Comparison of ENCODE assay signal across 8 cellular contexts in the genomic region with DNA sequence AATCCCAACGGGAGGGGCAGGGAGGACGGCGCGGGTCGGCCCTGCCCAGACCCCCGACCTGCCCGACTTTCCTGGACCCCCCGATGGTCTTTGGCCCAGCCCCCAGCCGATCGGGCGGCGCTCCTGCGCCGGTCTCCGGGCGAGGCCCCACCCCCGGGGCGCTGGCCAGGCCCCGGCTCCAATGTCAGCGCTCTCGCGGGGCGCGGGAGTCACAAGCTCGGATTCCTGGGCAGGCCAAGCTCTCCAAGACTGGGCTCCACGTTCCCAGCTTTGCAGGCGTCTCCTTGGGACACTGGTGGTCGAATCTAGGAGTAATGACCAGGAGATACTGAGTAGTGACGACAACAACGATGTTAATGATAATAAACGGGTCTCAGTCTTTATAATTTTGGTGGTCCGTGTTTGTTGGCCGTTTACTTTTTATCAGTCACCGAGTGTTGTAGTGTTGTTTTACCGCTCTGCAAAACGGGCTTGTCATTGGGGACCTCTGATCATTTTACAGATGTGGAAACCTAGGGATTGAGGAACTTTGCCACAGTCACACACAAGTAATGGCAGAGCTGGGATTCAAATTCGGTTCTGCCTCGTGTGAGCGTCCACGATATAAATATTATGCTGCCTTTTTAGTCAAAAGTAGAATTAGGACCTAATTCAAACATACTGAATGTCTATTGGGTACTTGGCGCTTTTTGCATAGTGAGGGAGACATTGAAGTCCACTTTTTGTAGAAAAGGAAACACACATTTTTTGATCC. TPM values are rescaled to one million over a fixed set of nuclear protein-coding genes. Genes with fewer than 3 reads are reported as not detected.
A peak's percentile ranks its signal among the peaks of the same experiment; 100 is the strongest.
DNase-seq lines count a peak whose midpoint lies in the region; ATAC-seq and TF ChIP-seq lines count a peak whose summit lies in the region.

No MANE protein-coding gene starts in this region.

- ATAC-seq in GM21619 (IDR thresholded peaks at IDR 0.05; ENCODE audit: unreplicated experiment) (peak; percentile 35), T-helper 17 cell (peak; percentile 50), body of pancreas (peak; percentile 70)

- no peak for TF ChIP-seq EP300 in Ishikawa (IDR thresholded peaks at IDR 0.05; ENCODE audit: borderline replicate concordance)

- H3K36me3 ChIP-seq in body of pancreas (replicated peaks in 1 of 2; ENCODE audit: insufficient read depth in 1 of 2, low read depth in 2 of 2), result peaks cover 8 to 37% of the 10 kb centered on the region in 2 donors

- H3K27ac Mint-ChIP-seq in T-helper 17 cell, result peak overlapping the region; percentile 98

- WGBS in body of pancreas, 2 donors, result 3 to 6% methylated on average over 15 to 32 of the region's 41 CpGs

- H3K4me1 Mint-ChIP-seq in T-helper 17 cell, result peaks cover 28% of the 10 kb centered on the region

- intact Hi-C loops in body of pancreas (cut with DNase I), result no loop called here

- H3K4me3 Mint-ChIP-seq in T-helper 17 cell, result peak overlapping the region; percentile 91

- H3K27me3 Mint-ChIP-seq in T-helper 17 cell, result no peaks in the 10 kb centered on the region

- DNase-seq in Daoy (ENCODE audit: low read depth) (peak; percentile 85), T-helper 17 cell (peak; percentile 28 to 39 (median 37)), body of pancreas (peak; percentile 69 to 77 (median 73)), iPS-NIHi11 (ENCODE audit: low spot score) (peak; percentile 93), NCI-H1694 treated with DMSO at 0.1 percent for 48 hours (lab: John Stamatoyannopoulos, UW) (no peak)

- H3K4me3 ChIP-seq in body of pancreas (peak overlapping the region; percentile 75 to 91), skin epidermis (peak overlapping the region; percentile 80 to 98 (median 86))

- peaks cover 13% of the 10 kb centered on the region for H3K36me3 Mint-ChIP-seq in T-helper 17 cell (ENCODE audit: low read depth)

- H3K9me3 ChIP-seq in T-helper 17 cell (ENCODE audit: control insufficient read depth, low read length, poor library complexity, severe bottlenecking), result no peaks in the 10 kb centered on the region
- H3K9me3 ChIP-seq in body of pancreas, result no peaks in the 10 kb centered on the region

- H3K27me3 ChIP-seq in body of pancreas, result no peaks in the 10 kb centered on the region

- TF ChIP-seq RAD21 in Ishikawa (IDR thresholded peaks at IDR 0.05; ENCODE audit: low read depth), result no peak

- H3K4me1 ChIP-seq in body of pancreas, result peaks cover 55% of the 10 kb centered on the region

- TF ChIP-seq CTCF in body of pancreas (IDR thresholded peaks at IDR 0.05), result no peak

- TF ChIP-seq POLR2A in body of pancreas (IDR thresholded peaks at IDR 0.05), result no peak

- H3K27ac ChIP-seq in body of pancreas (peak overlapping the region; percentile 86 to 95 (median 87)), skin epidermis (peak overlapping the region; percentile 85 to 99 (median 96))

TF ChIP-seq in Ishikawa, 13 proteins besides CTCF, POLR2A, EP300 and RAD21:
- TF ChIP-seq TAF1 (IDR thresholded peaks at IDR 0.05; ENCODE audit: low read depth) (peak; percentile 38; the same call in 1 of the 2 replicates), YY1 (IDR thresholded peaks at IDR 0.05; ENCODE audit: low read depth) (no peak), ZBTB7A (IDR thresholded peaks at IDR 0.05; ENCODE audit: low read depth) (peak; percentile 77; the same call in 1 of the 2 replicates)

RNA-seq across cellular contexts. Expression of a gene that starts 0.6 kb away (rescaled TPM):
- 125 and 151 TPM in 2 replicates for total RNA-seq in Daoy (2014; rRNA removed; shearing (Covaris generic))
- total RNA-seq in T-helper 17 cell, result 10 to 100 TPM; 74.1 to 82.1 TPM
- 10 to 100 TPM; 53.7 to 94.6 TPM for total RNA-seq in body of pancreas

RNA-seq across cellular contexts. Expression of a gene that starts 7.9 kb away (rescaled TPM):
- total RNA-seq in Daoy (2014; rRNA removed; shearing (Covaris generic)), result 961 and 1,048 TPM in 2 replicates
- total RNA-seq in T-helper 17 cell (100 to 1,000 TPM; 418 to 472 TPM), body of pancreas (100 to 1,000 TPM; 298 to 388 TPM)

RNA-seq across cellular contexts. Expression of a gene that starts 10.8 kb away (rescaled TPM):
- 75.8 and 80.8 TPM in 2 replicates for total RNA-seq in Daoy (2014; rRNA removed; shearing (Covaris generic))
- total RNA-seq in T-helper 17 cell (1 to 10 TPM; 6.9 to 8.3 TPM), body of pancreas (10 to 100 TPM; 31.3 to 42.0 TPM)

RNA-seq across cellular contexts. Expression of a gene that starts 12.8 kb away (rescaled TPM):
- 105 and 122 TPM in 2 replicates for total RNA-seq in Daoy (2014; rRNA removed; shearing (Covaris generic))
- 10 to 100 TPM; 23.2 to 28.3 TPM for total RNA-seq in T-helper 17 cell
- total RNA-seq in body of pancreas, result 10 to 100 TPM; 25.9 to 35.6 TPM

RNA-seq across cellular contexts. Expression of a gene that starts 23.1 kb away (rescaled TPM):
- not detected in 2 replicates for total RNA-seq in Daoy (2014; rRNA removed; shearing (Covaris generic))
- total RNA-seq in T-helper 17 cell, result not detected
- total RNA-seq in body of pancreas, result not detected
